Comparison of ENCODE assay signal across 18 cellular contexts in the genomic region with DNA sequence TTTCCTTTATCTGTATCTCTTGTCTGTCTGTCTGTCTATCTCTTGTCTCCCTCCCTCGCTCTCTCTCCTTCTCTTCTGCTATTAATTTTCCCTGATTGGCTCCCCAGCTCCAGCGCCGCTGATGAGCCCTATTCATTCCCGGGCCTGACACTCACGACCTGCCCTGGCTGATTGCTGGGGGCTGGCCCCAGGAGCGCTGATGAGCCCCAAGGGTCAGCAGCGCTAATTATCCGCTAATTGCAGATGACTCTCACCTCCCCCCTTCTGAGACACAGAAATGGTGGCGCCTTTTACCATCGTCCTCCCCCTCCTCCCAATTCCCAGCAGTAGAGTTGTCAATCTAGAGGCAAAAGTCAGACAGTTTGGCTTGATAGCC. TPM values are rescaled to one million over a fixed set of nuclear protein-coding genes. Genes with fewer than 3 reads are reported as not detected.
A peak's percentile ranks its signal among the peaks of the same experiment; 100 is the strongest.
DNase-seq lines count a peak whose midpoint lies in the region; ATAC-seq and TF ChIP-seq lines count a peak whose summit lies in the region.
"Had no signal": no experiment of that assay in that cellular context is flagged by ENCODE, and none has a peak within 500 bp of the region (broad histone marks: within the 10 kb centered on the region; RNA-seq: fewer than 3 reads in every experiment).

No MANE protein-coding gene starts in this region.

- no peak overlapping the region for H3K23ac ChIP-seq in neuronal stem cell (ENCODE audit: low read depth, low read length, poor library complexity)

- H3K4me1 Mint-ChIP-seq in Caco-2 (ENCODE audit: low read depth, unreplicated experiment) (peaks cover 5% of the 10 kb centered on the region), IgD-negative memory B cell (peaks cover 5 to 11% (median 6%) of the 10 kb centered on the region in 3 donors)
- H3K4me1 Mint-ChIP-seq in dendritic cell treated with granulocyte-macrophage colony-stimulating factor and Interleukin-4, amounts not matched to agents 40 ng/mL and 50 ng/mL, for 4 days (ENCODE audit: low read depth) = peaks cover 13% of the 10 kb centered on the region

- TF ChIP-seq CTCF in Caco-2 (IDR thresholded peaks at IDR 0.05; ENCODE audit: insufficient read depth in 1 of 2, low read depth in 1 of 2, low read length in 1 of 2, severe bottlenecking in 1 of 2, unreplicated experiment in 1 of 2) = no peak
- TF ChIP-seq CTCF in upper lobe of left lung (IDR thresholded peaks at IDR 0.05) = no peak

- POLR2A ChIA-PET in Caco-2 (lab: Charles Lee) = no interaction called here

- 0 out of 2 replicates have a peak, but pooled peaks cover 4% of the 10 kb centered on the region for H3K4me1 ChIP-seq in Caco-2
- peaks cover 7 to 14% of the 10 kb centered on the region in 2 donors for H3K4me1 ChIP-seq in neuronal stem cell (ENCODE audit: control insufficient read depth in 2 of 2, insufficient read depth in 1 of 2, low read depth in 1 of 2, low read length in 2 of 2)
- peaks cover 16 to 21% (median 19%) of the 10 kb centered on the region in 4 donors for H3K4me1 ChIP-seq in upper lobe of left lung

- H3K4me2 ChIP-seq in neuronal stem cell (ENCODE audit: insufficient read depth, low read length, poor library complexity, severe bottlenecking) = no peak overlapping the region

- ATAC-seq in upper lobe of left lung (ENCODE audit: low FRiP score in 2 of 2) (no peak), GM21447 (IDR thresholded peaks at IDR 0.05; ENCODE audit: unreplicated experiment) (no peak)

- no peak overlapping the region for H3K4ac ChIP-seq in neuronal stem cell (ENCODE audit: low read length)

- H3K9me3 ChIP-seq in Caco-2 (no peaks in the 10 kb centered on the region), neuronal stem cell (replicated peaks in 1 of 2; ENCODE audit: control insufficient read depth in 2 of 2, insufficient read depth in 1 of 2, low read depth in 1 of 2, low read length in 2 of 2) (peaks cover 0 to 8% of the 10 kb centered on the region in 2 donors), upper lobe of left lung (no peaks in the 10 kb centered on the region)

- intact Hi-C loops in Caco-2 (cut with micrococcal nuclease; ENCODE audit: unreplicated experiment) = loop anchor here (1.0 kb wide), 1 partner anchor 44 kb away; no protein-coding TSS in a partner anchor
- intact Hi-C loops in dendritic cell treated with granulocyte-macrophage colony-stimulating factor and Interleukin-4, amounts not matched to agents 40 ng/mL and 50 ng/mL, for 4 days (cut with micrococcal nuclease) = loop anchor here (10.0 kb wide), 1 partner anchor 136 kb away; no protein-coding TSS in a partner anchor

- no TSS peak for BruUV-seq in Caco-2 (replicated peaks; lab: Mats Ljungman, UMichigan)

- peaks cover 33% of the 10 kb centered on the region for H3K27me3 Mint-ChIP-seq in Caco-2 (ENCODE audit: insufficient read depth, unreplicated experiment)
- H3K27me3 Mint-ChIP-seq in IgD-negative memory B cell = peaks cover 31% of the 10 kb centered on the region
- H3K27me3 Mint-ChIP-seq in dendritic cell treated with granulocyte-macrophage colony-stimulating factor and Interleukin-4, amounts not matched to agents 40 ng/mL and 50 ng/mL, for 4 days = peaks cover 58% of the 10 kb centered on the region

- no peaks in the 10 kb centered on the region for H3K36me3 Mint-ChIP-seq in Caco-2 (ENCODE audit: insufficient read depth, unreplicated experiment)
- peaks cover 3% of the 10 kb centered on the region for H3K36me3 Mint-ChIP-seq in IgD-negative memory B cell
- H3K36me3 Mint-ChIP-seq in dendritic cell treated with granulocyte-macrophage colony-stimulating factor and Interleukin-4, amounts not matched to agents 40 ng/mL and 50 ng/mL, for 4 days (ENCODE audit: low read depth) = no peaks in the 10 kb centered on the region

- H3K4me3 Mint-ChIP-seq in Caco-2 (ENCODE audit: unreplicated experiment) = peak overlapping the region; percentile 62
- H3K4me3 Mint-ChIP-seq in IgD-negative memory B cell = peak overlapping the region in 3 of 4 donors; percentile 44 to 67 (median 53)
- H3K4me3 Mint-ChIP-seq in dendritic cell treated with granulocyte-macrophage colony-stimulating factor and Interleukin-4, amounts not matched to agents 40 ng/mL and 50 ng/mL, for 4 days = peak overlapping the region; percentile 22

- TF ChIP-seq POLR2A in upper lobe of left lung (IDR thresholded peaks at IDR 0.05) = no peak

- no peak overlapping the region for H2BK15ac ChIP-seq in neuronal stem cell (ENCODE audit: low read length)

- H3K27ac Mint-ChIP-seq in Caco-2 (ENCODE audit: unreplicated experiment) (no peak overlapping the region), IgD-negative memory B cell (peak overlapping the region in 1 of 3 donors; percentile 2)
- no peak overlapping the region for H3K27ac Mint-ChIP-seq in dendritic cell treated with granulocyte-macrophage colony-stimulating factor and Interleukin-4, amounts not matched to agents 40 ng/mL and 50 ng/mL, for 4 days

- H3K9me3 Mint-ChIP-seq in Caco-2 (ENCODE audit: unreplicated experiment) = no peaks in the 10 kb centered on the region
- H3K9me3 Mint-ChIP-seq in IgD-negative memory B cell = peaks cover 0 to 4% (median 0%) of the 10 kb centered on the region in 3 donors
- H3K9me3 Mint-ChIP-seq in dendritic cell treated with granulocyte-macrophage colony-stimulating factor and Interleukin-4, amounts not matched to agents 40 ng/mL and 50 ng/mL, for 4 days = no peaks in the 10 kb centered on the region

- no peak overlapping the region for H3K18ac ChIP-seq in neuronal stem cell (ENCODE audit: low read length)

- TF ChIP-seq EP300 in upper lobe of left lung (IDR thresholded peaks at IDR 0.05) = no peak

- no peak overlapping the region for H2AFZ ChIP-seq in neuronal stem cell (ENCODE audit: low read length)

- no peak overlapping the region for H2BK5ac ChIP-seq in neuronal stem cell (ENCODE audit: low read length)

- no peaks in the 10 kb centered on the region for H3K79me1 ChIP-seq in neuronal stem cell (ENCODE audit: low read depth, low read length)

- H3K27ac ChIP-seq in neuronal stem cell (replicated peaks; ENCODE audit: low read length) = no peak overlapping the region
- no peak overlapping the region for H3K27ac ChIP-seq in upper lobe of left lung
- H3K27ac ChIP-seq: BLaER1 had no signal

- no peak overlapping the region for H4K8ac ChIP-seq in neuronal stem cell (ENCODE audit: low read depth, low read length)

- H3K27me3 ChIP-seq in Caco-2 (replicated peaks; ENCODE audit: control insufficient read depth, insufficient read depth, low read length) (peaks cover 13% of the 10 kb centered on the region), neuronal stem cell (ENCODE audit: control insufficient read depth in 3 of 3, insufficient read depth in 3 of 3, low read depth in 1 of 3, low read length in 3 of 3) (peaks cover 12 to 75% (median 55%) of the 10 kb centered on the region in 3 experiments), upper lobe of left lung (peaks cover 0 to 43% (median 29%) of the 10 kb centered on the region in 4 donors)

- DNase-seq in Caco-2 (no peak), neuronal stem cell (ENCODE audit: low spot score) (peak; percentile 31), upper lobe of left lung (no peak), HT-29 (ENCODE audit: low spot score) (no peak)
- DNase-seq: DMS79, SHP77 treated with DMSO at 0.1 percent for 48 hours had no signal

- no CpG with 5 or more reads among the region's 10 CpGs for WGBS in neuronal stem cell (ENCODE audit: extremely low coverage in 2 of 2, insufficient read length in 2 of 2, insufficient replicate concordance in 1 of 2), 2 donors
- 40 to 41% methylated on average over 10 of the region's 10 CpGs for WGBS in upper lobe of left lung, 2 donors

- H3K4me3 ChIP-seq in Caco-2 (ENCODE audit: low read depth, low read length) = no peak overlapping the region
- no peak overlapping the region for H3K4me3 ChIP-seq in neuronal stem cell (ENCODE audit: low read length in 2 of 2)
- H3K4me3 ChIP-seq in upper lobe of left lung = no peak overlapping the region

- no peak overlapping the region for H2BK12ac ChIP-seq in neuronal stem cell (ENCODE audit: low read length)

- H2BK120ac ChIP-seq in neuronal stem cell (ENCODE audit: low read depth, low read length) = no peak overlapping the region

- H2AK5ac ChIP-seq in neuronal stem cell (ENCODE audit: low read depth, low read length) = no peak overlapping the region

- H3K36me3 ChIP-seq in Caco-2 (ENCODE audit: control insufficient read depth, insufficient read depth, low read length) = no peaks in the 10 kb centered on the region
- no peaks in the 10 kb centered on the region for H3K36me3 ChIP-seq in neuronal stem cell (replicated peaks in 1 of 2; ENCODE audit: control insufficient read depth in 2 of 2, insufficient read depth in 2 of 2, low read length in 2 of 2)
- H3K36me3 ChIP-seq in upper lobe of left lung = no peaks in the 10 kb centered on the region
- H3K36me3 ChIP-seq: BLaER1 had no signal

- CTCF ChIA-PET in Caco-2 (lab: Charles Lee) = interaction anchor here (0.7 to 1.6 kb wide), 2 partner anchors 45 to 200 kb away, joined by 3 to 4 read pairs; no protein-coding TSS in a partner anchor

- H3K9ac ChIP-seq in neuronal stem cell (ENCODE audit: low read depth, low read length, poor library complexity) = no peak overlapping the region
- H3K9ac ChIP-seq: BLaER1 had no signal

- no peak overlapping the region for H4K91ac ChIP-seq in neuronal stem cell (ENCODE audit: low read depth, low read length, poor library complexity)

- no peak overlapping the region for H3K14ac ChIP-seq in neuronal stem cell (ENCODE audit: low read length)

RNA-seq across cellular contexts. Expression of a gene that starts 1.3 kb away (rescaled TPM):
- total RNA-seq in Caco-2 (2022) (not detected in 2 replicates), upper lobe of left lung (not detected)
- polyA plus RNA-seq in IgD-negative memory B cell = not detected
- 0.10 TPM for polyA plus RNA-seq in neuronal stem cell (2013, experiment 1 of 2)
- polyA plus RNA-seq in neuronal stem cell (2013, experiment 2 of 2) = 0.07 TPM
- not detected in 2 replicates for total RNA-seq in HT-29 (2014; rRNA removed; shearing (Covaris generic))
- total RNA-seq: activated CD8-positive, alpha-beta memory T cell treated with anti-CD3 and anti-CD28 coated beads for 36 hours; fibroblast of villous mesenchyme; liver; MCF 10A; myocyte; renal cortical epithelial cell; temporal lobe had no signal
- polyA plus RNA-seq: liver had no signal

RNA-seq across cellular contexts. Expression of a gene that starts 18.3 kb away (rescaled TPM):
- total RNA-seq in Caco-2 (2022) (not detected in 2 replicates), upper lobe of left lung (not detected)
- polyA plus RNA-seq in IgD-negative memory B cell = not detected
- polyA plus RNA-seq in neuronal stem cell (2013, experiment 1 of 2) = not detected
- not detected for polyA plus RNA-seq in neuronal stem cell (2013, experiment 2 of 2)
- total RNA-seq in HT-29 (2014; rRNA removed; shearing (Covaris generic)) = not detected in 2 replicates
- total RNA-seq: activated CD8-positive, alpha-beta memory T cell treated with anti-CD3 and anti-CD28 coated beads for 36 hours; fibroblast of villous mesenchyme; liver; MCF 10A; renal cortical epithelial cell; temporal lobe had no signal
- polyA plus RNA-seq: liver had no signal

RNA-seq across cellular contexts. Expression of a gene that starts 41.5 kb away (rescaled TPM):
- not detected in 2 replicates for total RNA-seq in Caco-2 (2022)
- not detected for polyA plus RNA-seq in IgD-negative memory B cell
- not detected for polyA plus RNA-seq in neuronal stem cell (2013, experiment 1 of 2)
- not detected for polyA plus RNA-seq in neuronal stem cell (2013, experiment 2 of 2)
- not detected for total RNA-seq in upper lobe of left lung
- not detected in 2 replicates for total RNA-seq in HT-29 (2014; rRNA removed; shearing (Covaris generic))
- total RNA-seq: activated CD8-positive, alpha-beta memory T cell treated with anti-CD3 and anti-CD28 coated beads for 36 hours; cardiac septum; fibroblast of villous mesenchyme; liver; MCF 10A; myocyte; renal cortical epithelial cell; temporal lobe had no signal
- polyA plus RNA-seq: liver had no signal

RNA-seq across cellular contexts. Expression of a gene that starts 58.2 kb away (rescaled TPM):
- 50.8 and 57.8 TPM in 2 replicates for total RNA-seq in Caco-2 (2022)
- polyA plus RNA-seq in IgD-negative memory B cell = 34.2 TPM
- 19.4 TPM for polyA plus RNA-seq in neuronal stem cell (2013, experiment 1 of 2)
- polyA plus RNA-seq in neuronal stem cell (2013, experiment 2 of 2) = 19.4 TPM
- total RNA-seq in upper lobe of left lung = 10 to 100 TPM; 19.8 to 48.2 (median 28.6) TPM
- 80.2 and 82.5 TPM in 2 replicates for total RNA-seq in HT-29 (2014; rRNA removed; shearing (Covaris generic))
